2 cellular contexts compared by ENCODE assay signal in genomic region chr16:708959-709358, GRCh38.
TF ChIP-seq lines count a peak whose summit lies in the region.

No MANE protein-coding gene starts in this region.

TF ChIP-seq in SK-N-SH, 30 proteins besides CTCF, POLR2A, EP300 and RAD21 (continued from another document):
- TF ChIP-seq REST (IDR thresholded peaks at IDR 0.05; ENCODE audit: low read depth, low read length) (no peak), USF1 (IDR thresholded peaks at IDR 0.05; ENCODE audit: borderline replicate concordance, low read depth) (no peak), POLR2AphosphoS5 (IDR thresholded peaks at IDR 0.05; ENCODE audit: low read depth, low read length) (no peak), MAX (IDR thresholded peaks at IDR 0.05; ENCODE audit: low read depth) (no peak), SIN3A (IDR thresholded peaks at IDR 0.05; ENCODE audit: borderline replicate concordance, low read depth, low read length) (no peak), MXI1 (IDR thresholded peaks at IDR 0.05; ENCODE audit: low read depth, low read length) (no peak), RCOR1 (IDR thresholded peaks at IDR 0.05; ENCODE audit: low read length) (no peak), ELF1 (IDR thresholded peaks at IDR 0.05) (no peak), EZH2phosphoT487 (IDR thresholded peaks at IDR 0.05; ENCODE audit: borderline replicate concordance, low read depth) (no peak), SMC3 (IDR thresholded peaks at IDR 0.05; ENCODE audit: low read depth, low read length) (no peak), GATA2 (CRISPR knock-in tag; IDR thresholded peaks at IDR 0.05) (no peak), TEAD4 (IDR thresholded peaks at IDR 0.05; ENCODE audit: borderline replicate concordance, insufficient read depth) (no peak), FOSL2 (IDR thresholded peaks at IDR 0.05; ENCODE audit: borderline replicate concordance, low read depth) (no peak)
TF ChIP-seq in SK-N-SH: peak in this region for 0.

TF ChIP-seq in SK-N-SH treated with all-trans-retinoic acid at 6 μM for 48 hours, 23 proteins besides CTCF, POLR2A, EP300 and RAD21 (continued from another document):
- no peak for TF ChIP-seq POU6F1 (CRISPR knock-in tag; IDR thresholded peaks at IDR 0.05; ENCODE audit: borderline replicate concordance, low read depth)
- TF ChIP-seq RARB (CRISPR knock-in tag; IDR thresholded peaks at IDR 0.05): no peak
- TF ChIP-seq ZNF8 (CRISPR knock-in tag; IDR thresholded peaks at IDR 0.05): no peak
- TF ChIP-seq, protein P1, sequence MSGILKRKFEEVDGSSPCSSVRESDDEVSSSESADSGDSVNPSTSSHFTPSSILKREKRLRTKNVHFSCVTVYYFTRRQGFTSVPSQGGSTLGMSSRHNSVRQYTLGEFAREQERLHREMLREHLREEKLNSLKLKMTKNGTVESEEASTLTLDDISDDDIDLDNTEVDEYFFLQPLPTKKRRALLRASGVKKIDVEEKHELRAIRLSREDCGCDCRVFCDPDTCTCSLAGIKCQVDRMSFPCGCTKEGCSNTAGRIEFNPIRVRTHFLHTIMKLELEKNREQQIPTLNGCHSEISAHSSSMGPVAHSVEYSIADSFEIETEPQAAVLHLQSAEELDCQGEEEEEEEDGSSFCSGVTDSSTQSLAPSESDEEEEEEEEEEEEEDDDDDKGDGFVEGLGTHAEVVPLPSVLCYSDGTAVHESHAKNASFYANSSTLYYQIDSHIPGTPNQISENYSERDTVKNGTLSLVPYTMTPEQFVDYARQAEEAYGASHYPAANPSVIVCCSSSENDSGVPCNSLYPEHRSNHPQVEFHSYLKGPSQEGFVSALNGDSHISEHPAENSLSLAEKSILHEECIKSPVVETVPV (CRISPR knock-in tag; IDR thresholded peaks at IDR 0.05): no peak
- no peak for TF ChIP-seq CREB5 (CRISPR knock-in tag; IDR thresholded peaks at IDR 0.05; ENCODE audit: low read depth)
- TF ChIP-seq ESRRG (CRISPR knock-in tag; IDR thresholded peaks at IDR 0.05): no peak
- no peak for TF ChIP-seq GLIS3 (CRISPR knock-in tag; IDR thresholded peaks at IDR 0.05)
- no peak for TF ChIP-seq TCF4 (CRISPR knock-in tag; IDR thresholded peaks at IDR 0.05; ENCODE audit: borderline replicate concordance)
- TF ChIP-seq CSDC2 (CRISPR knock-in tag; IDR thresholded peaks at IDR 0.05): no peak
- TF ChIP-seq PATZ1 (CRISPR knock-in tag; IDR thresholded peaks at IDR 0.05; ENCODE audit: borderline replicate concordance): no peak
- TF ChIP-seq ISL1 (CRISPR knock-in tag; IDR thresholded peaks at IDR 0.05): no peak
- TF ChIP-seq SNAI2 (CRISPR knock-in tag; IDR thresholded peaks at IDR 0.05): no peak
- no peak for TF ChIP-seq ZNF70 (CRISPR knock-in tag; IDR thresholded peaks at IDR 0.05)
- TF ChIP-seq PPARA (CRISPR knock-in tag; IDR thresholded peaks at IDR 0.05; ENCODE audit: borderline replicate concordance): no peak
